8 cellular contexts compared by ENCODE assay signal in the genomic region with DNA sequence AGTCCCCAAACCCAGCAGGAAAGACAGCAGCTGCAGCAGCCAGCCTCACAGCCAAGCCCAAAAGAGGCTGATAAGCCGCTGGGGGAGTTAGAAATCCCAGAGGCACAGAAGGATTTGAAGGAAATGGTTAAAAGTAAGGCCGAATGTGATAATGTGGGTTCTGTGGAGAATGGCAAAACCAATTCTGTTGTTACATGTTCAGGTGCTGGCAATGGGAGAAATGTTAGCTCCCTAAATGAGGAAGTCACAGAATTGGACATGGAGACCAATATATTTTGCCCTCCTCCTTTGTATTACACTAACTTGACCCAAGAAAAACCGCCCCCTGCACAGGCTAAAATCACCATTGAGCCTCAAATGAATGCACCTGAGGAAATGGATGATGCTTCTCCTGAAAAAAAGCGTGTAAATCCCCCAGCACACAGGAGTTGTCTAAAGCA. TPM values are rescaled to one million over a fixed set of nuclear protein-coding genes. Genes with fewer than 3 reads are reported as not detected.
A peak's percentile ranks its signal among the peaks of the same experiment; 100 is the strongest.
DNase-seq lines count a peak whose midpoint lies in the region; ATAC-seq and TF ChIP-seq lines count a peak whose summit lies in the region.

No MANE protein-coding gene starts in this region.

- DNase-seq in CD14-positive monocyte (ENCODE audit: low spot score) (no peak), M059J (ENCODE audit: low read depth) (peak; percentile 33), middle frontal gyrus (ENCODE audit: extremely low spot score, low spot score) (no peak), DMS153 (lab: John Stamatoyannopoulos, UW) (no peak)

- H3K27me3 Mint-ChIP-seq in CD14-positive monocyte (ENCODE audit: low read depth in 3 of 3) (peaks cover 1 to 5% (median 3%) of the 10 kb centered on the region in 3 donors), nephron (ENCODE audit: low read depth) (peaks cover 3% of the 10 kb centered on the region)
- H3K27me3 Mint-ChIP-seq in dendritic cell treated with granulocyte-macrophage colony-stimulating factor and Interleukin-4, amounts not matched to agents 40 ng/mL and 50 ng/mL, for 4 days = no peaks in the 10 kb centered on the region

- H3K4me1 Mint-ChIP-seq in CD14-positive monocyte (peaks cover 36% of the 10 kb centered on the region), nephron (peaks cover 10% of the 10 kb centered on the region)
- peaks cover 26% of the 10 kb centered on the region for H3K4me1 Mint-ChIP-seq in dendritic cell treated with granulocyte-macrophage colony-stimulating factor and Interleukin-4, amounts not matched to agents 40 ng/mL and 50 ng/mL, for 4 days (ENCODE audit: low read depth)

- H3K27ac Mint-ChIP-seq in CD14-positive monocyte (peak overlapping the region in 4 of 7 donors; percentile 50 to 97 (median 56)), nephron (peak overlapping the region; percentile 22 to 73 (median 68))
- peak overlapping the region; percentile 93 for H3K27ac Mint-ChIP-seq in dendritic cell treated with granulocyte-macrophage colony-stimulating factor and Interleukin-4, amounts not matched to agents 40 ng/mL and 50 ng/mL, for 4 days

- peaks cover 0 to 2% of the 10 kb centered on the region in 2 donors for H3K36me3 Mint-ChIP-seq in CD14-positive monocyte
- peaks cover 12% of the 10 kb centered on the region for H3K36me3 Mint-ChIP-seq in dendritic cell treated with granulocyte-macrophage colony-stimulating factor and Interleukin-4, amounts not matched to agents 40 ng/mL and 50 ng/mL, for 4 days (ENCODE audit: low read depth)
- H3K36me3 Mint-ChIP-seq in nephron (ENCODE audit: low read depth) = peaks cover 3% of the 10 kb centered on the region

- ATAC-seq in GM18502 (IDR thresholded peaks at IDR 0.05; ENCODE audit: poor library complexity, unreplicated experiment) (no peak), HG02588 (IDR thresholded peaks at IDR 0.05; ENCODE audit: unreplicated experiment) (no peak)

- peaks cover 0 to 5% (median 0%) of the 10 kb centered on the region in 7 donors for H3K9me3 Mint-ChIP-seq in CD14-positive monocyte
- no peaks in the 10 kb centered on the region for H3K9me3 Mint-ChIP-seq in dendritic cell treated with granulocyte-macrophage colony-stimulating factor and Interleukin-4, amounts not matched to agents 40 ng/mL and 50 ng/mL, for 4 days
- H3K9me3 Mint-ChIP-seq in nephron = peaks cover 5% of the 10 kb centered on the region

- H3K4me3 Mint-ChIP-seq in CD14-positive monocyte = peak overlapping the region; percentile 94 to 95
- H3K4me3 Mint-ChIP-seq in dendritic cell treated with granulocyte-macrophage colony-stimulating factor and Interleukin-4, amounts not matched to agents 40 ng/mL and 50 ng/mL, for 4 days = peak overlapping the region; percentile 93
- peak overlapping the region; percentile 66 to 80 (median 72) for H3K4me3 Mint-ChIP-seq in nephron

- TF ChIP-seq CTCF in CD14-positive monocyte (IDR thresholded peaks at IDR 0.05) (no peak), nephron (IDR thresholded peaks at IDR 0.05; ENCODE audit: unreplicated experiment in 3 of 3) (no peak)

- intact Hi-C loops in CD14-positive monocyte (cut with micrococcal nuclease) = no loop called here
- intact Hi-C loops in dendritic cell treated with granulocyte-macrophage colony-stimulating factor and Interleukin-4, amounts not matched to agents 40 ng/mL and 50 ng/mL, for 4 days (cut with micrococcal nuclease) = loop anchor here (5.0 kb wide), 1 partner anchor 146 kb away; a partner anchor contains a TSS

RNA-seq across cellular contexts. Expression of a gene that starts 0.9 kb away (rescaled TPM):
- 1 to 10 TPM; 1.1 to 2.3 TPM for polyA plus RNA-seq in CD14-positive monocyte
- total RNA-seq in M059J (2014; rRNA removed; shearing (Covaris generic)) = 3.9 and 6.9 TPM in 2 replicates
